8 cellular contexts compared by ENCODE assay signal in genomic region chrX:45849261-45849660, GRCh38.
DNase-seq lines count a peak whose midpoint lies in the region; ATAC-seq, FAIRE-seq and TF ChIP-seq lines count a peak whose summit lies in the region.

No MANE protein-coding gene starts in this region.

- TF ChIP-seq CTCF in A673 (conservative IDR thresholded peaks at IDR 0.05; ENCODE audit: low read depth, low read length) (peak; percentile 59), upper lobe of right lung (IDR thresholded peaks at IDR 0.05) (peak; percentile 29)

- H3K27me3 ChIP-seq in A673 (replicated peaks; ENCODE audit: insufficient read depth, low read depth, low read length, poor library complexity): no peaks in the 10 kb centered on the region
- H3K27me3 ChIP-seq in upper lobe of right lung: no peaks in the 10 kb centered on the region

- intact Hi-C loops in A673 (cut with micrococcal nuclease; ENCODE audit: unreplicated experiment): no loop called here
- intact Hi-C loops in upper lobe of right lung (cut with DNase I): no loop called here

- peak overlapping the region; percentile 65 for H3K4me3 ChIP-seq in A673 (ENCODE audit: low read depth, low read length, poor library complexity, severe bottlenecking)
- peak overlapping the region; percentile 26 for H3K4me3 ChIP-seq in upper lobe of right lung

- peaks cover 38% of the 10 kb centered on the region for H3K36me3 Mint-ChIP-seq in activated naive CD8-positive, alpha-beta T cell treated with anti-CD3 and anti-CD28 coated beads, Interleukin-2, amount 50 U/mL, for 24 hours (ENCODE audit: low read depth)
- no peaks in the 10 kb centered on the region for H3K36me3 Mint-ChIP-seq in immature natural killer cell

- no peak for TF ChIP-seq POLR2A in GM12892 (IDR thresholded peaks at IDR 0.05; ENCODE audit: low read depth, low read length)

- H3K9me3 ChIP-seq in A673 (ENCODE audit: low read depth, low read length, poor library complexity, severe bottlenecking): no peaks in the 10 kb centered on the region
- H3K9me3 ChIP-seq in upper lobe of right lung: no peaks in the 10 kb centered on the region

- no peaks in the 10 kb centered on the region for H3K9me3 Mint-ChIP-seq in activated naive CD8-positive, alpha-beta T cell treated with anti-CD3 and anti-CD28 coated beads, Interleukin-2, amount 50 U/mL, for 24 hours
- peaks cover 0 to 1% (median 0%) of the 10 kb centered on the region in 6 donors for H3K9me3 Mint-ChIP-seq in immature natural killer cell

- BruUV-seq in A673 (replicated peaks; lab: Mats Ljungman, UMichigan): no TSS peak

- CTCF ChIA-PET in A673 (lab: Charles Lee): interaction anchor here (1.0 kb wide), 1 partner anchor 527 kb away, joined by 4 read pairs; no protein-coding TSS in a partner anchor

- H3K27ac ChIP-seq in A673 (ENCODE audit: low read depth, low read length, poor library complexity, severe bottlenecking): no peak overlapping the region
- no peak overlapping the region for H3K27ac ChIP-seq in upper lobe of right lung

- POLR2A ChIA-PET in A673 (lab: Charles Lee; ENCODE audit: low non-redundant PET): no interaction called here

- peaks cover 52% of the 10 kb centered on the region for H3K4me1 Mint-ChIP-seq in activated naive CD8-positive, alpha-beta T cell treated with anti-CD3 and anti-CD28 coated beads, Interleukin-2, amount 50 U/mL, for 24 hours
- H3K4me1 Mint-ChIP-seq in immature natural killer cell: peaks cover 18 to 19% of the 10 kb centered on the region in 2 donors

- DNase-seq in A673 (ENCODE audit: low spot score): peak; percentile 67
- peak; percentile 34 for DNase-seq in NCI-H345 treated with DMSO at 0.1 percent for 48 hours (lab: John Stamatoyannopoulos, UW; ENCODE audit: unreplicated experiment)
- DNase-seq in activated naive CD8-positive, alpha-beta T cell treated with anti-CD3 and anti-CD28 coated beads, Interleukin-2, amount 50 U/mL, for 24 hours: no peak
- peak in 1 of 3 donors; percentile 12 for DNase-seq in immature natural killer cell
- DNase-seq in upper lobe of right lung: no peak
- DNase-seq in GM12892 (ENCODE audit: insufficient read length): no peak

- peak overlapping the region; percentile 97 for H3K4me3 Mint-ChIP-seq in activated naive CD8-positive, alpha-beta T cell treated with anti-CD3 and anti-CD28 coated beads, Interleukin-2, amount 50 U/mL, for 24 hours
- H3K4me3 Mint-ChIP-seq in immature natural killer cell: peak overlapping the region; percentile 86 to 93 (median 87)

- ATAC-seq in activated naive CD8-positive, alpha-beta T cell treated with anti-CD3 and anti-CD28 coated beads, Interleukin-2, amount 50 U/mL, for 24 hours: no peak
- ATAC-seq in upper lobe of right lung (peak; percentile 63), HG03196 (IDR thresholded peaks at IDR 0.05; ENCODE audit: unreplicated experiment) (no peak)

- H3K27me3 Mint-ChIP-seq in activated naive CD8-positive, alpha-beta T cell treated with anti-CD3 and anti-CD28 coated beads, Interleukin-2, amount 50 U/mL, for 24 hours: no peaks in the 10 kb centered on the region
- peaks cover 2 to 27% (median 7%) of the 10 kb centered on the region in 3 donors for H3K27me3 Mint-ChIP-seq in immature natural killer cell (ENCODE audit: low read depth in 3 of 3)

- H3K36me3 ChIP-seq in A673 (ENCODE audit: insufficient read depth, low read length, poor library complexity, severe bottlenecking): peaks cover 37% of the 10 kb centered on the region
- H3K36me3 ChIP-seq in upper lobe of right lung: no peaks in the 10 kb centered on the region

- peak overlapping the region; percentile 93 for H3K27ac Mint-ChIP-seq in activated naive CD8-positive, alpha-beta T cell treated with anti-CD3 and anti-CD28 coated beads, Interleukin-2, amount 50 U/mL, for 24 hours
- H3K27ac Mint-ChIP-seq in immature natural killer cell: no peak overlapping the region

- FAIRE-seq in G401.6 (lab: Jason Lieb, UNC) (peak; percentile 89), GM12892 (lab: Jason Lieb, UNC) (no peak)

- H3K4me1 ChIP-seq in A673 (ENCODE audit: insufficient read depth, low read length, poor library complexity, severe bottlenecking) (peaks cover 14% of the 10 kb centered on the region), upper lobe of right lung (no peaks in the 10 kb centered on the region)

Comparison
In these comparisons a context has a peak if more than half of its experiments do, and no peak if none do; other contexts are left out.
1. DNase-seq: peak in A673 (single experiment) and NCI-H345 treated with DMSO at 0.1 percent for 48 hours (single experiment); none in activated naive CD8-positive, alpha-beta T cell treated with anti-CD3 and anti-CD28 coated beads, Interleukin-2, amount 50 U/mL, for 24 hours (single experiment), upper lobe of right lung (single experiment) and GM12892 (single experiment).